27 cellular contexts compared by ENCODE assay signal in the genomic region with DNA sequence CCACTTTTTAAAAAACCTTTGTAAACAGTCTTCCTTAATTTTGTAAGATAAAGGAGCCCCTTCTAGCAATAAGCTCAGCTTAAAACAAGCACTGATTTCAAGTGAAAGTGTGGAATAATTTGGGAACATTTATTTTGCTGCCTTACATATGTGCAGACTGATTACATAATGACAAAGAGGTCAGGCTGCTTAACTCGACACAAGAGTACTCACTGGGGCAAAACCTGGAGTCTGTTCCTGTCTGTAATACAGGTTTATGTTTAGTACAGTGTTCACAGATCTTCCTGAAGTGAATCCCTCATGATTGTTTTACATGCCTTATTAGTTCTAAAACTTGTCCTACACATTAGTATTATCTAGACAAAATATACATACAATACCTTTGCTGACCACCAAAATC.
"Had no signal": no experiment of that assay in that cellular context is flagged by ENCODE, and none has a peak within 500 bp of the region (broad histone marks: within the 10 kb centered on the region; RNA-seq: fewer than 3 reads in every experiment).

No MANE protein-coding gene starts in this region.

- H3K4me3 ChIP-seq: ascending aorta, breast epithelium, cardiac muscle cell, colonic mucosa, esophagus squamous epithelium, gastroesophageal sphincter had no signal

- DNase-seq: activated CD4-positive, alpha-beta memory T cell treated with anti-CD3 and anti-CD28 coated beads, Interleukin-2, amount 10 ng/mL, durations not matched to agents 7 days and 5 days; activated CD4-positive, alpha-beta T cell treated with anti-CD3 and anti-CD28 coated beads for 1 hour; activated CD4-positive, alpha-beta T cell treated with anti-CD3 and anti-CD28 coated beads for 4 hours; activated CD4-positive, alpha-beta T cell treated with anti-CD3 and anti-CD28 coated beads, Interleukin-2, amount 10 ng/mL, durations not matched to agents 7 days and 5 days; activated CD4-positive, alpha-beta T cell treated with anti-CD3 and anti-CD28 coated beads, Interleukin-2, amount 50 U/mL, for 4 hours; activated CD8-positive, alpha-beta memory T cell treated with anti-CD3 and anti-CD28 coated beads, Interleukin-2, amount 50 U/mL, for 48 hours; activated gamma-delta T cell; activated naive CD4-positive, alpha-beta T cell; activated naive CD4-positive, alpha-beta T cell treated with anti-CD3 and anti-CD28 coated beads, Interleukin-2, amount 10 ng/mL, durations not matched to agents 7 days and 5 days; activated naive CD8-positive, alpha-beta T cell treated with anti-CD3 and anti-CD28 coated beads, Interleukin-2, amount 10 ng/mL, durations not matched to agents 7 days and 5 days; activated T-cell treated with anti-CD3 and anti-CD28 coated beads for 4 hours; activated T-cell treated with anti-CD3 and anti-CD28 coated beads, Interleukin-2, amount 50 U/mL, for 24 hours; activated T-cell treated with anti-CD3 and anti-CD28 coated beads, Interleukin-2, amount 50 U/mL, for 72 hours; central memory CD4-positive, alpha-beta T cell; cerebellar nuclear complex; colonic mucosa; effector CD8-positive, alpha-beta T cell; esophagus squamous epithelium; foreskin melanocyte; head of caudate nucleus; T-helper 2 cell had no signal

- H3K9me3 ChIP-seq: ascending aorta, breast epithelium, colonic mucosa, esophagus squamous epithelium, gastroesophageal sphincter had no signal

- H3K27me3 ChIP-seq: ascending aorta, breast epithelium, cardiac muscle cell, colonic mucosa, esophagus squamous epithelium, gastroesophageal sphincter had no signal

- H3K27ac ChIP-seq: ascending aorta, breast epithelium, cardiac muscle cell, colonic mucosa, epithelial cell of prostate, esophagus squamous epithelium, gastroesophageal sphincter had no signal

- H3K36me3 ChIP-seq: ascending aorta, breast epithelium, cardiac muscle cell, colonic mucosa, esophagus squamous epithelium, gastroesophageal sphincter had no signal

- ATAC-seq: activated naive CD4-positive, alpha-beta T cell treated with anti-CD3 and anti-CD28 coated beads, Interleukin-2, amount 50 U/mL, for 72 hours; activated T-cell treated with anti-CD3 and anti-CD28 coated beads, Interleukin-2, amount 50 U/mL, for 72 hours; gastroesophageal sphincter had no signal

- H3K4me1 ChIP-seq: ascending aorta, breast epithelium, colonic mucosa, esophagus squamous epithelium, gastroesophageal sphincter had no signal
